17 cellular contexts compared by ENCODE assay signal in genomic region chr7:111380945-111381344, GRCh38.
DNase-seq lines count a peak whose midpoint lies in the region; ATAC-seq, FAIRE-seq and TF ChIP-seq lines count a peak whose summit lies in the region.
"Had no signal": no experiment of that assay in that cellular context is flagged by ENCODE, and none has a peak within 500 bp of the region (broad histone marks: within the 10 kb centered on the region; RNA-seq: fewer than 3 reads in every experiment).

No MANE protein-coding gene starts in this region.

- no peaks in the 10 kb centered on the region for H3K27me3 Mint-ChIP-seq in CD8-positive, alpha-beta T cell (ENCODE audit: low read depth)
- H3K27me3 Mint-ChIP-seq in activated naive CD4-positive, alpha-beta T cell treated with anti-CD3 and anti-CD28 coated beads for 36 hours (ENCODE audit: low read depth) = no peaks in the 10 kb centered on the region

- no peaks in the 10 kb centered on the region for H3K79me2 ChIP-seq in GM12878 (ENCODE audit: control insufficient read depth, insufficient read depth, low read length)

- TF ChIP-seq POLR2A in GM12878 (IDR thresholded peaks at IDR 0.05; ENCODE audit: low read depth, low read length) = no peak
- TF ChIP-seq POLR2A in H54 (IDR thresholded peaks at IDR 0.05; ENCODE audit: low read depth, low read length) = no peak
- TF ChIP-seq POLR2A in uterus (IDR thresholded peaks at IDR 0.05) = no peak

- POLR2A ChIA-PET in GM12878 (lab: Charles Lee) = no interaction called here
- POLR2A ChIA-PET in CD8-positive, alpha-beta T cell (lab: Charles Lee) = no interaction called here

- intact Hi-C loops in GM12878 (cut with micrococcal nuclease; ENCODE audit: unreplicated experiment) (no loop called here), uterus (cut with DNase I; ENCODE audit: low total_unique reads) (no loop called here)
- intact Hi-C loops in CD8-positive, alpha-beta T cell (cut with DNase I, micrococcal nuclease) = no loop called here
- intact Hi-C loops in activated naive CD4-positive, alpha-beta T cell treated with anti-CD3 and anti-CD28 coated beads for 36 hours (cut with micrococcal nuclease) = no loop called here

- TF ChIP-seq CTCF in GM12878 (IDR thresholded peaks at IDR 0.05 in 2 of 3, conservative IDR thresholded peaks at IDR 0.05 in 1 of 3; ENCODE audit: control insufficient read depth in 2 of 3, extremely low read depth in 1 of 3, insufficient read depth in 1 of 3, low read depth in 3 of 3, low read length in 3 of 3) = no peak
- no peak for TF ChIP-seq CTCF in liver (IDR thresholded peaks at IDR 0.05; ENCODE audit: low read depth, low read length, missing input control)
- no peak for TF ChIP-seq CTCF in CD8-positive, alpha-beta T cell (IDR thresholded peaks at IDR 0.05)
- no peak for TF ChIP-seq CTCF in uterus (IDR thresholded peaks at IDR 0.05)

- H3K4me3 ChIP-seq in GM12878 (no peak overlapping the region), liver (ENCODE audit: low read depth in 1 of 3, low read length in 3 of 3) (no peak overlapping the region), uterus (no peak overlapping the region)
- H3K4me3 ChIP-seq in CD8-positive, alpha-beta T cell (ENCODE audit: low read depth, low read length) = no peak overlapping the region

- 97% methylated on average over 4 of the region's 4 CpGs for WGBS in GM12878 (ENCODE audit: insufficient coverage, insufficient replicate concordance, low lambda C conversion rate, missing lambda C conversion rate)
- WGBS in liver = 45% methylated on average over 4 of the region's 4 CpGs

- H3K4me1 ChIP-seq in GM12878 (ENCODE audit: control insufficient read depth, insufficient read depth, low read length) = no peaks in the 10 kb centered on the region
- peaks cover 2 to 12% (median 10%) of the 10 kb centered on the region in 4 donors for H3K4me1 ChIP-seq in liver (ENCODE audit: control insufficient read depth in 4 of 4, insufficient read depth in 4 of 4, low read length in 3 of 4)
- H3K4me1 ChIP-seq in CD8-positive, alpha-beta T cell (ENCODE audit: insufficient read depth, low read length) = no peaks in the 10 kb centered on the region
- no peaks in the 10 kb centered on the region for H3K4me1 ChIP-seq in uterus

- CTCF ChIA-PET in GM12878 (lab: Yijun Ruan, JAX) = no interaction called here
- CTCF ChIA-PET in CD8-positive, alpha-beta T cell (lab: Charles Lee) = no interaction called here
- CTCF ChIA-PET in activated naive CD4-positive, alpha-beta T cell treated with anti-CD3 and anti-CD28 coated beads for 36 hours (lab: Charles Lee) = no interaction called here

- no peak overlapping the region for H3K27ac Mint-ChIP-seq in CD8-positive, alpha-beta T cell
- H3K27ac Mint-ChIP-seq in activated naive CD4-positive, alpha-beta T cell treated with anti-CD3 and anti-CD28 coated beads for 36 hours = no peak overlapping the region
- H3K27ac Mint-ChIP-seq: H9 had no signal

- no peak for TF ChIP-seq EP300 in GM12878 (IDR thresholded peaks at IDR 0.05; ENCODE audit: borderline replicate concordance in 1 of 2, control insufficient read depth in 1 of 2, low read depth in 2 of 2, low read length in 2 of 2)

- H3K9me3 ChIP-seq in GM12878 (replicated peaks; ENCODE audit: control insufficient read depth, insufficient read depth, low read length) (no peaks in the 10 kb centered on the region), liver (ENCODE audit: control insufficient read depth in 4 of 4, low read length in 3 of 4) (no peaks in the 10 kb centered on the region), uterus (no peaks in the 10 kb centered on the region)
- H3K9me3 ChIP-seq in CD8-positive, alpha-beta T cell (ENCODE audit: low read length) = no peaks in the 10 kb centered on the region
- H3K9me3 ChIP-seq: BE2C had no signal

- peak; percentile 80 for ATAC-seq in GM18508 (IDR thresholded peaks at IDR 0.05; ENCODE audit: insufficient read depth, unreplicated experiment)
- peak; percentile 73 for ATAC-seq in GM21786 (IDR thresholded peaks at IDR 0.05; ENCODE audit: unreplicated experiment)
- peak; percentile 52 for ATAC-seq in GM12878
- ATAC-seq in CD8-positive, alpha-beta T cell = no peak

- H3K36me3 Mint-ChIP-seq in CD8-positive, alpha-beta T cell = no peaks in the 10 kb centered on the region
- H3K36me3 Mint-ChIP-seq in activated naive CD4-positive, alpha-beta T cell treated with anti-CD3 and anti-CD28 coated beads for 36 hours (ENCODE audit: low read depth) = peaks cover 2% of the 10 kb centered on the region

- H3K9me3 Mint-ChIP-seq in CD8-positive, alpha-beta T cell = no peaks in the 10 kb centered on the region
- no peaks in the 10 kb centered on the region for H3K9me3 Mint-ChIP-seq in activated naive CD4-positive, alpha-beta T cell treated with anti-CD3 and anti-CD28 coated beads for 36 hours
- H3K9me3 Mint-ChIP-seq: H9 had no signal

- no peaks in the 10 kb centered on the region for H4K20me1 ChIP-seq in GM12878 (ENCODE audit: control insufficient read depth, insufficient read depth)

- H3K27me3 ChIP-seq in GM12878 (replicated peaks in 1 of 2; ENCODE audit: control insufficient read depth in 2 of 2, insufficient read depth in 2 of 2, low read length in 1 of 2) (no peaks in the 10 kb centered on the region), liver (ENCODE audit: control insufficient read depth in 4 of 4, insufficient read depth in 4 of 4, low read length in 3 of 4) (no peaks in the 10 kb centered on the region), uterus (no peaks in the 10 kb centered on the region)
- no peaks in the 10 kb centered on the region for H3K27me3 ChIP-seq in CD8-positive, alpha-beta T cell (ENCODE audit: insufficient read depth, low read length)
- H3K27me3 ChIP-seq: BE2C had no signal

- no peak overlapping the region for H3K4me3 Mint-ChIP-seq in CD8-positive, alpha-beta T cell
- H3K4me3 Mint-ChIP-seq in activated naive CD4-positive, alpha-beta T cell treated with anti-CD3 and anti-CD28 coated beads for 36 hours = no peak overlapping the region
- H3K4me3 Mint-ChIP-seq: H9 had no signal

- no peak overlapping the region for H2AFZ ChIP-seq in GM12878 (ENCODE audit: control insufficient read depth, low read depth, low read length)

- H3K27ac ChIP-seq in GM12878 (ENCODE audit: control insufficient read depth, insufficient read depth) = no peak overlapping the region
- no peak overlapping the region for H3K27ac ChIP-seq in liver (ENCODE audit: low read depth in 1 of 2, low read length in 2 of 2)
- H3K27ac ChIP-seq in CD8-positive, alpha-beta T cell (ENCODE audit: low read depth, low read length) = no peak overlapping the region
- H3K27ac ChIP-seq in uterus = no peak overlapping the region

- no TSS peak for BruUV-seq in GM12878 (replicated peaks; lab: Mats Ljungman, UMichigan)

- H3K36me3 ChIP-seq in GM12878 (ENCODE audit: control insufficient read depth in 2 of 2, insufficient read depth in 2 of 2, low read length in 1 of 2) (no peaks in the 10 kb centered on the region), liver (ENCODE audit: control insufficient read depth in 4 of 4, insufficient read depth in 3 of 4, low read depth in 1 of 4, low read length in 3 of 4) (no peaks in the 10 kb centered on the region), uterus (no peaks in the 10 kb centered on the region)
- no peaks in the 10 kb centered on the region for H3K36me3 ChIP-seq in CD8-positive, alpha-beta T cell (ENCODE audit: insufficient read depth, low read length)
- H3K36me3 ChIP-seq: BE2C had no signal

- in situ Hi-C loops in GM12878 (cut with MboI) = no loop called here

- DNase-seq in GM12878 (ENCODE audit: low read depth, low spot score) (peak; percentile 4), H54 (ENCODE audit: insufficient read length, low spot score) (no peak), uterus (no peak)
- no peak for DNase-seq in CD8-positive, alpha-beta T cell
- DNase-seq in activated naive CD4-positive, alpha-beta T cell treated with anti-CD3 and anti-CD28 coated beads for 36 hours = no peak
- DNase-seq: BE2C, DMS153, H9, Karpas-422, NCI-H1417, NCI-H2081, NCI-H510A treated with DMSO at 0.1 percent for 48 hours, SIG-M5, T-helper 2 cell had no signal

- TF ChIP-seq RAD21 in GM12878 (IDR thresholded peaks at IDR 0.05; ENCODE audit: insufficient read depth, low read depth, low read length) (no peak), liver (IDR thresholded peaks at IDR 0.05) (peak; percentile 18 to 33)

- RAD21 ChIA-PET in GM12878 (lab: Charles Lee; ENCODE audit: unreplicated experiment) = interaction anchor here (1.1 kb wide), 1 partner anchor 288 kb away, joined by 3 read pairs; no protein-coding TSS in a partner anchor

- SMC1A ChIA-PET in GM12878 (lab: Charles Lee; ENCODE audit: uncharacterized antibody, unreplicated experiment) = interaction anchor here (0.9 to 1.2 kb wide), 4 partner anchors 27 to 512 kb away, joined by 3 read pairs; no protein-coding TSS in a partner anchor

- no peak overlapping the region for H3K9ac ChIP-seq in GM12878 (ENCODE audit: control insufficient read depth, insufficient read depth, low read length)
- H3K9ac ChIP-seq in liver (ENCODE audit: low read depth in 1 of 2, low read length in 2 of 2) = peak overlapping the region in 1 of 2 donors; percentile 26

- no peak overlapping the region for H3K4me2 ChIP-seq in GM12878 (ENCODE audit: control insufficient read depth, insufficient read depth)

- H3K4me1 Mint-ChIP-seq in CD8-positive, alpha-beta T cell (ENCODE audit: low read depth) = no peaks in the 10 kb centered on the region
- no peaks in the 10 kb centered on the region for H3K4me1 Mint-ChIP-seq in activated naive CD4-positive, alpha-beta T cell treated with anti-CD3 and anti-CD28 coated beads for 36 hours (ENCODE audit: low read depth)
- H3K4me1 Mint-ChIP-seq: H9 had no signal

- FAIRE-seq in GM12878 (lab: Jason Lieb, UNC) (no peak), H54 (lab: Jason Lieb, UNC) (no peak)

TF ChIP-seq in GM12878, 131 proteins besides CTCF, POLR2A, EP300 and RAD21 (continues in another document):
- peak; percentile 58 for TF ChIP-seq NR2C1 (IDR thresholded peaks at IDR 0.05)

TF ChIP-seq in liver, 16 proteins besides CTCF, POLR2A, EP300 and RAD21 (continues in another document):
- peak in 1 of 2 donors; percentile 19 for TF ChIP-seq JUND (IDR thresholded peaks at IDR 0.05)
- TF ChIP-seq HNF4G (IDR thresholded peaks at IDR 0.05) = peak; percentile 88
